Comparison of ENCODE assay signal across 17 cellular contexts in the genomic region with DNA sequence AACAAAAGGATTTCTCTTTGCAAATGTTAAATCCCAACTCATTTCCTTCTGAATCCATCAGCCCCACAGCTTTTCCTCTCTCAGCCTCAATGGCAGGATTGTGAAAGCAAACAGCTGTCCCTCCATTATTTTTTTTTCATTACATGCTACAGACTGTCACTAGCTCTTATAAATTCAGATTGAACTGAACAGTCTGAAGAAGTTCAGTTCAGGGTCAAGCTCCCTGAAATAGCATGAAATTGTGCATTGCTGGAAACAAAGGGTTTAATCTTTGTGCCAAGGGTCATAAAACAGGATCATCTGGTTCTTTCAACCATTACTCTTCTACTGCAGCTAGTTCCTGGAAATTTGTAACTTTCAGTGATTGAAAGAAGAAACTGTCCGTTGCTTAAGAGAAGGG.
DNase-seq lines count a peak whose midpoint lies in the region; ATAC-seq and TF ChIP-seq lines count a peak whose summit lies in the region.
"Had no signal": no experiment of that assay in that cellular context is flagged by ENCODE, and none has a peak within 500 bp of the region (broad histone marks: within the 10 kb centered on the region; RNA-seq: fewer than 3 reads in every experiment).

No MANE protein-coding gene starts in this region.

- peaks cover 0 to 7% (median 0%) of the 10 kb centered on the region in 5 experiments for H3K9me3 Mint-ChIP-seq in brain
- H3K9me3 Mint-ChIP-seq: activated T-cell treated with anti-CD3 and anti-CD28 coated beads, Interleukin-2, amount 50 U/mL, for 4 hours; stimulated activated memory B cell treated with anti-CD40 and anti-IgM and Interleukin-4, amounts not matched to agents 10 μg/mL and 1 μg/mL and 100 μg/mL, for 72 hours had no signal

- H3K27ac Mint-ChIP-seq in brain, result peak overlapping the region; percentile 43 to 86 (median 57)
- H3K27ac Mint-ChIP-seq: activated naive CD8-positive, alpha-beta T cell treated with anti-CD3 and anti-CD28 coated beads, Interleukin-2, amount 10 ng/mL, durations not matched to agents 7 days and 5 days; stimulated activated memory B cell treated with anti-CD40 and anti-IgM and Interleukin-4, amounts not matched to agents 10 μg/mL and 1 μg/mL and 100 μg/mL, for 72 hours had no signal

- no peaks in the 10 kb centered on the region for H3K27me3 Mint-ChIP-seq in brain
- H3K27me3 Mint-ChIP-seq: activated naive CD8-positive, alpha-beta T cell treated with anti-CD3 and anti-CD28 coated beads, Interleukin-2, amount 10 ng/mL, durations not matched to agents 7 days and 5 days; CD4-positive, alpha-beta memory T cell; stimulated activated memory B cell treated with anti-CD40 and anti-IgM and Interleukin-4, amounts not matched to agents 10 μg/mL and 1 μg/mL and 100 μg/mL, for 72 hours had no signal

- TF ChIP-seq CTCF in BE2C (IDR thresholded peaks at IDR 0.05; ENCODE audit: low read depth, low read length), result no peak
- no peak for TF ChIP-seq CTCF in brain (conservative IDR thresholded peaks at IDR 0.05)

- no peak overlapping the region for H3K4ac ChIP-seq in mesenchymal stem cell (ENCODE audit: low read depth in 1 of 2, low read length in 2 of 2)

- H3K27ac ChIP-seq in HUES6 (ENCODE audit: low read depth, low read length) (peak overlapping the region; percentile 52; the same call in 1 of the 2 replicates), mesenchymal stem cell (ENCODE audit: low read length, poor library complexity, severe bottlenecking) (no peak overlapping the region)
- H3K27ac ChIP-seq: breast epithelium, upper lobe of right lung had no signal

- H3K4me1 ChIP-seq in BE2C (peaks cover 3% of the 10 kb centered on the region; the same call in 1 of the 2 replicates), HUES6 (ENCODE audit: control insufficient read depth, insufficient read depth, low read length) (peaks cover 8% of the 10 kb centered on the region), mesenchymal stem cell (ENCODE audit: control insufficient read depth, insufficient read depth, low read depth, low read length) (no peaks in the 10 kb centered on the region)
- H3K4me1 ChIP-seq: breast epithelium, upper lobe of right lung had no signal

- no peak overlapping the region for H2BK15ac ChIP-seq in mesenchymal stem cell (ENCODE audit: low read depth, poor library complexity, severe bottlenecking)

- no peak overlapping the region for H2BK5ac ChIP-seq in mesenchymal stem cell (ENCODE audit: low read depth, low read length, poor library complexity, severe bottlenecking)

- H3K4me2 ChIP-seq in mesenchymal stem cell (ENCODE audit: low read length, poor library complexity, severe bottlenecking), result no peak overlapping the region
- H3K4me2 ChIP-seq: SK-N-SH had no signal

- no peaks in the 10 kb centered on the region for H3K79me1 ChIP-seq in mesenchymal stem cell (replicated peaks; ENCODE audit: low read length, poor library complexity, severe bottlenecking)

- H3K36me3 Mint-ChIP-seq in brain, result no peaks in the 10 kb centered on the region
- H3K36me3 Mint-ChIP-seq: activated naive CD8-positive, alpha-beta T cell treated with anti-CD3 and anti-CD28 coated beads, Interleukin-2, amount 10 ng/mL, durations not matched to agents 7 days and 5 days; CD4-positive, alpha-beta memory T cell; stimulated activated memory B cell treated with anti-CD40 and anti-IgM and Interleukin-4, amounts not matched to agents 10 μg/mL and 1 μg/mL and 100 μg/mL, for 72 hours had no signal

- no peak overlapping the region for H4K91ac ChIP-seq in mesenchymal stem cell (ENCODE audit: low read length)

- H2AFZ ChIP-seq in mesenchymal stem cell (ENCODE audit: low read depth, low read length), result no peak overlapping the region

- H4K8ac ChIP-seq in mesenchymal stem cell (ENCODE audit: low read length), result no peak overlapping the region

- no peaks in the 10 kb centered on the region for H3K9me3 ChIP-seq in BE2C
- no peaks in the 10 kb centered on the region for H3K9me3 ChIP-seq in HUES6 (ENCODE audit: control insufficient read depth, insufficient read depth, low read depth, low read length)
- no peaks in the 10 kb centered on the region for H3K9me3 ChIP-seq in mesenchymal stem cell (ENCODE audit: control insufficient read depth, low read length)
- H3K9me3 ChIP-seq: breast epithelium, SK-N-SH, upper lobe of right lung had no signal

- H2BK120ac ChIP-seq in mesenchymal stem cell (ENCODE audit: low read depth, low read length), result no peak overlapping the region

- H3K9ac ChIP-seq in HUES6 (ENCODE audit: low read length) (no peak overlapping the region), mesenchymal stem cell (ENCODE audit: low read length) (no peak overlapping the region)
- H3K9ac ChIP-seq: SK-N-SH had no signal

- peak overlapping the region in 4 of 5 experiments; percentile 15 to 56 (median 43) for H3K4me3 Mint-ChIP-seq in brain
- H3K4me3 Mint-ChIP-seq: activated naive CD8-positive, alpha-beta T cell treated with anti-CD3 and anti-CD28 coated beads, Interleukin-2, amount 10 ng/mL, durations not matched to agents 7 days and 5 days; activated T-cell treated with anti-CD3 and anti-CD28 coated beads, Interleukin-2, amount 50 U/mL, for 4 hours; CD4-positive, alpha-beta memory T cell; stimulated activated memory B cell treated with anti-CD40 and anti-IgM and Interleukin-4, amounts not matched to agents 10 μg/mL and 1 μg/mL and 100 μg/mL, for 72 hours had no signal

- 17% methylated on average over 1 of the region's 1 CpG for WGBS in mesenchymal stem cell

- no peak overlapping the region for H3K14ac ChIP-seq in mesenchymal stem cell (ENCODE audit: low read length in 2 of 2)

- no peak overlapping the region for H2BK12ac ChIP-seq in mesenchymal stem cell (ENCODE audit: low read length in 2 of 2)

- ATAC-seq in HG03139 (IDR thresholded peaks at IDR 0.05; ENCODE audit: unreplicated experiment) (no peak), HG03521 (IDR thresholded peaks at IDR 0.05; ENCODE audit: unreplicated experiment) (no peak)
- ATAC-seq: activated T-cell treated with anti-CD3 and anti-CD28 coated beads, Interleukin-2, amount 50 U/mL, for 4 hours; left lobe of liver; stimulated activated memory B cell treated with anti-CD40 and anti-IgM and Interleukin-4, amounts not matched to agents 10 μg/mL and 1 μg/mL and 100 μg/mL, for 72 hours; upper lobe of right lung had no signal

- peaks cover 28% of the 10 kb centered on the region for H3K4me1 Mint-ChIP-seq in brain
- H3K4me1 Mint-ChIP-seq: activated naive CD8-positive, alpha-beta T cell treated with anti-CD3 and anti-CD28 coated beads, Interleukin-2, amount 10 ng/mL, durations not matched to agents 7 days and 5 days; CD4-positive, alpha-beta memory T cell; stimulated activated memory B cell treated with anti-CD40 and anti-IgM and Interleukin-4, amounts not matched to agents 10 μg/mL and 1 μg/mL and 100 μg/mL, for 72 hours had no signal

- H2AK5ac ChIP-seq in mesenchymal stem cell (ENCODE audit: low read length, severe bottlenecking), result no peak overlapping the region

- H3K27me3 ChIP-seq in BE2C (no peaks in the 10 kb centered on the region), HUES6 (ENCODE audit: control insufficient read depth, insufficient read depth, low read length) (no peaks in the 10 kb centered on the region), mesenchymal stem cell (ENCODE audit: control insufficient read depth in 1 of 2, insufficient read depth in 1 of 2, low read length in 2 of 2) (no peaks in the 10 kb centered on the region)
- H3K27me3 ChIP-seq: breast epithelium, upper lobe of right lung had no signal

- H3K4me3 ChIP-seq in BE2C (ENCODE audit: low read depth, low read length) (peak overlapping the region; percentile 6; the same call in 1 of the 2 replicates), HUES6 (ENCODE audit: low read depth, low read length) (peak overlapping the region; percentile 24; the same call in 1 of the 2 replicates), mesenchymal stem cell (ENCODE audit: insufficient read depth in 1 of 2, low read depth in 1 of 2, low read length in 2 of 2) (no peak overlapping the region)
- H3K4me3 ChIP-seq: breast epithelium, upper lobe of right lung had no signal

- H3K18ac ChIP-seq in mesenchymal stem cell (ENCODE audit: low read depth in 1 of 2, low read length in 2 of 2), result no peak overlapping the region

- no peak for DNase-seq in BE2C
- peak; percentile 15 for DNase-seq in mesenchymal stem cell
- no peak for DNase-seq in superior temporal gyrus (ENCODE audit: extremely low spot score)
- DNase-seq in HK-2 (ENCODE audit: unreplicated experiment), result no peak
- DNase-seq: ACHN; activated naive CD8-positive, alpha-beta T cell treated with anti-CD3 and anti-CD28 coated beads, Interleukin-2, amount 10 ng/mL, durations not matched to agents 7 days and 5 days; activated T-cell treated with anti-CD3 and anti-CD28 coated beads, Interleukin-2, amount 50 U/mL, for 4 hours; CD4-positive, alpha-beta memory T cell; SK-N-SH; upper lobe of right lung had no signal

- H3K36me3 ChIP-seq in BE2C (no peaks in the 10 kb centered on the region), HUES6 (ENCODE audit: control insufficient read depth, insufficient read depth, low read length) (no peaks in the 10 kb centered on the region), mesenchymal stem cell (ENCODE audit: control insufficient read depth in 1 of 2, insufficient read depth in 2 of 2, low read depth in 1 of 2, low read length in 2 of 2) (no peaks in the 10 kb centered on the region)
- H3K36me3 ChIP-seq: breast epithelium, upper lobe of right lung had no signal

- H3K23ac ChIP-seq in mesenchymal stem cell (ENCODE audit: low read length in 2 of 2), result no peak overlapping the region

Comparison
In these comparisons a context has a peak if more than half of its experiments do, and no peak if none do; other contexts are left out.
1. H3K4me3 ChIP-seq: peak in BE2C (single experiment) and HUES6 (single experiment); none in mesenchymal stem cell (0 of 2).